ENCODE assay signal across 13 cellular contexts in the genomic region with DNA sequence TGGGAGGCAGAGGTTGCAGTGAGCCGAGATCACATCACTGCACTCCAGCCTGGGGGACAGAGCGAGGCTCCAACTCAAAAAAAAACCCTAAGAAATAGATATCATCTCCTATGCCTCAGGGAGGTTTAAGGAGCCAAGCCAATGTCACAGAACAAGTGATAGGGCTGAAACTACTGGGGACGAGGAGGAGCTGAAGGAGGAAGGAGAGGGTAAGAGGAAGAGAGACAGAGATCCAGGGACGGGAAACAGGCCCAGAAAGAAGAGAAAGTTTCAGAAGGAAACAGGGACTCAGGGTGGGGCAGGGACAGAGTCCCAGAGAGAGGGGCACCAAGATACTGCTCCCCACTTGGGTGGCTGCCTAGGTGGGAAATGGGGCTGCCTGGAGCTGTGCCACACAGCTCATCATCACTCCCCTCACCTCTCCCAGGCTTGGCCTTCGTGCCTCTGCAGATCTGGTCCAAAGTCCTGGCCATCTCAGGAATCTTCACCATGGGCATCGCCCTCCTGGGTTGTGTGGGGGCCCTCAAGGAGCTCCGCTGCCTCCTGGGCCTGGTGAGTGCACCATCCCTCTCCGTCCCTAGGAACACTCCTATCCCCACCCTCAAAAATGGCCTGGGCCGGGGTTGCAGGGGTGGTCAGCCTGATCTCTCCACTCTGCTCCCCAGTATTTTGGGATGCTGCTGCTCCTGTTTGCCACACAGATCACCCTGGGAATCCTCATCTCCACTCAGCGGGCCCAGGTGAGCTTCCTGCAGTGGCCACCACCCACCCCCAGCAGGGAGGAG. TPM values are rescaled to one million over a fixed set of nuclear protein-coding genes. Genes with fewer than 3 reads are reported as not detected.
A peak's percentile ranks its signal among the peaks of the same experiment; 100 is the strongest.
DNase-seq lines count a peak whose midpoint lies in the region; ATAC-seq, FAIRE-seq and TF ChIP-seq lines count a peak whose summit lies in the region.
"Had no signal": no experiment of that assay in that cellular context is flagged by ENCODE, and none has a peak within 500 bp of the region (broad histone marks: within the 10 kb centered on the region; RNA-seq: fewer than 3 reads in every experiment).

No MANE protein-coding gene starts in this region.

- no peaks in the 10 kb centered on the region for H3K27me3 Mint-ChIP-seq in CD4-positive, alpha-beta T cell
- H3K27me3 Mint-ChIP-seq in naive thymus-derived CD4-positive, alpha-beta T cell: no peaks in the 10 kb centered on the region

- CTCF ChIA-PET in CD4-positive, alpha-beta T cell (lab: Charles Lee): interaction anchor here (1.9 kb wide), 1 partner anchor 9 kb away, joined by 8 read pairs; no protein-coding TSS in a partner anchor
- CTCF ChIA-PET in naive thymus-derived CD4-positive, alpha-beta T cell (lab: Charles Lee): interaction anchor here (0.6 kb wide), 1 partner anchor 350 kb away, joined by 3 read pairs; no protein-coding TSS in a partner anchor

- no peaks in the 10 kb centered on the region for H3K9me3 Mint-ChIP-seq in CD4-positive, alpha-beta T cell
- no peaks in the 10 kb centered on the region for H3K9me3 Mint-ChIP-seq in activated naive CD4-positive, alpha-beta T cell treated with anti-CD3 and anti-CD28 coated beads, Interleukin-2, amount 50 U/mL, for 72 hours
- no peaks in the 10 kb centered on the region for H3K9me3 Mint-ChIP-seq in naive thymus-derived CD4-positive, alpha-beta T cell

- no peaks in the 10 kb centered on the region for H3K9me3 ChIP-seq in CD4-positive, alpha-beta T cell (ENCODE audit: control insufficient read depth, low read length)
- H3K9me3 ChIP-seq in naive thymus-derived CD4-positive, alpha-beta T cell (ENCODE audit: control insufficient read depth in 2 of 3, low read length in 3 of 3): no peaks in the 10 kb centered on the region
- no peaks in the 10 kb centered on the region for H3K9me3 ChIP-seq in sigmoid colon
- H3K9me3 ChIP-seq: Caco-2, suprapubic skin had no signal

- peak overlapping the region; percentile 18 for H3K4me3 ChIP-seq in naive thymus-derived CD4-positive, alpha-beta T cell (ENCODE audit: low read length)
- no peak overlapping the region for H3K4me3 ChIP-seq in sigmoid colon

- H3K4me1 ChIP-seq in naive thymus-derived CD4-positive, alpha-beta T cell (ENCODE audit: control insufficient read depth in 2 of 2, insufficient read depth in 2 of 2, low read length in 2 of 2): peaks cover 44 to 54% of the 10 kb centered on the region in 2 donors
- H3K4me1 ChIP-seq in sigmoid colon: peaks cover 0 to 26% (median 22%) of the 10 kb centered on the region in 4 donors

- no peak for TF ChIP-seq EP300 in sigmoid colon (IDR thresholded peaks at IDR 0.05)

- no peak for ATAC-seq in CD4-positive, alpha-beta T cell (ENCODE audit: poor library complexity)
- no peak for ATAC-seq in activated naive CD4-positive, alpha-beta T cell treated with anti-CD3 and anti-CD28 coated beads, Interleukin-2, amount 50 U/mL, for 72 hours
- ATAC-seq in naive thymus-derived CD4-positive, alpha-beta T cell: no peak
- no peak for ATAC-seq in HG03175 (IDR thresholded peaks at IDR 0.05; ENCODE audit: unreplicated experiment)
- ATAC-seq in HG03280 (IDR thresholded peaks at IDR 0.05; ENCODE audit: unreplicated experiment): no peak

- WGBS in sigmoid colon, 2 donors: 84 to 88% methylated on average over 10 of the region's 10 CpGs

- intact Hi-C loops in CD4-positive, alpha-beta T cell (cut with DNase I, micrococcal nuclease): no loop called here
- intact Hi-C loops in naive thymus-derived CD4-positive, alpha-beta T cell (cut with micrococcal nuclease): loop anchor here in 1 of 2 donors (10.0 kb wide), 1 partner anchor 528 kb away; a partner anchor contains a TSS
- intact Hi-C loops in sigmoid colon (cut with DNase I): no loop called here

- no peak for TF ChIP-seq CTCF in CD4-positive, alpha-beta T cell (IDR thresholded peaks at IDR 0.05)
- TF ChIP-seq CTCF in sigmoid colon (IDR thresholded peaks at IDR 0.05): no peak

- H3K36me3 ChIP-seq in naive thymus-derived CD4-positive, alpha-beta T cell (ENCODE audit: control insufficient read depth in 2 of 3, insufficient read depth in 3 of 3, low read length in 3 of 3): peaks cover 0 to 51% (median 0%) of the 10 kb centered on the region in 3 experiments
- H3K36me3 ChIP-seq in sigmoid colon: peaks cover 0 to 10% (median 5%) of the 10 kb centered on the region in 4 donors

- FAIRE-seq in GM19239 (lab: Jason Lieb, UNC): peak; percentile 21

- H3K27ac Mint-ChIP-seq in CD4-positive, alpha-beta T cell: peak overlapping the region; percentile 93
- peak overlapping the region; percentile 98 to 99 for H3K27ac Mint-ChIP-seq in activated naive CD4-positive, alpha-beta T cell treated with anti-CD3 and anti-CD28 coated beads, Interleukin-2, amount 50 U/mL, for 72 hours
- peak overlapping the region; percentile 83 to 100 (median 99) for H3K27ac Mint-ChIP-seq in naive thymus-derived CD4-positive, alpha-beta T cell

- peak overlapping the region; percentile 87 for H3K27ac ChIP-seq in CD4-positive, alpha-beta T cell (ENCODE audit: low read depth, low read length)
- peak overlapping the region; percentile 86 for H3K27ac ChIP-seq in naive thymus-derived CD4-positive, alpha-beta T cell (ENCODE audit: low read depth, low read length)
- no peak overlapping the region for H3K27ac ChIP-seq in sigmoid colon
- H3K27ac ChIP-seq: suprapubic skin had no signal

- no peaks in the 10 kb centered on the region for H3K27me3 ChIP-seq in CD4-positive, alpha-beta T cell (ENCODE audit: control insufficient read depth, insufficient read depth, low read length)
- no peaks in the 10 kb centered on the region for H3K27me3 ChIP-seq in naive thymus-derived CD4-positive, alpha-beta T cell (ENCODE audit: control insufficient read depth in 2 of 2, insufficient read depth in 2 of 2, low read length in 2 of 2)
- no peaks in the 10 kb centered on the region for H3K27me3 ChIP-seq in sigmoid colon
- H3K27me3 ChIP-seq: suprapubic skin had no signal

- peaks cover 79% of the 10 kb centered on the region for H3K4me1 Mint-ChIP-seq in CD4-positive, alpha-beta T cell (ENCODE audit: low read depth)
- H3K4me1 Mint-ChIP-seq in naive thymus-derived CD4-positive, alpha-beta T cell: peaks cover 48 to 81% (median 66%) of the 10 kb centered on the region in 7 donors

- peak overlapping the region; percentile 97 for H3K4me3 Mint-ChIP-seq in CD4-positive, alpha-beta T cell
- H3K4me3 Mint-ChIP-seq in naive thymus-derived CD4-positive, alpha-beta T cell: peak overlapping the region; percentile 92 to 100 (median 99)

- TF ChIP-seq POLR2A in sigmoid colon (IDR thresholded peaks at IDR 0.05): no peak

- peaks cover 67% of the 10 kb centered on the region for H3K36me3 Mint-ChIP-seq in CD4-positive, alpha-beta T cell (ENCODE audit: low read depth)
- H3K36me3 Mint-ChIP-seq in activated naive CD4-positive, alpha-beta T cell treated with anti-CD3 and anti-CD28 coated beads, Interleukin-2, amount 50 U/mL, for 72 hours: peaks cover 9 to 36% of the 10 kb centered on the region in 2 donors
- peaks cover 0 to 30% (median 22%) of the 10 kb centered on the region in 5 donors for H3K36me3 Mint-ChIP-seq in naive thymus-derived CD4-positive, alpha-beta T cell

- no peak for DNase-seq in CD4-positive, alpha-beta T cell
- no peak for DNase-seq in GM19239 (ENCODE audit: insufficient read length, low spot score)
- peak in 1 of 2 donors; percentile 41 for DNase-seq in activated naive CD4-positive, alpha-beta T cell treated with anti-CD3 and anti-CD28 coated beads, Interleukin-2, amount 50 U/mL, for 72 hours (ENCODE audit: low spot score in 2 of 2)
- DNase-seq in naive thymus-derived CD4-positive, alpha-beta T cell: peak in 1 of 9 donors; percentile 19
- no peak for DNase-seq in sigmoid colon
- DNase-seq in OCI-M2 (lab: John Stamatoyannopoulos, UW; ENCODE audit: unreplicated experiment): no peak
- DNase-seq: activated gamma-delta T cell treated with Interleukin-2 at 50 U/mL for 16 hours, NCI-H510A treated with DMSO at 0.1 percent for 48 hours had no signal

- POLR2A ChIA-PET in CD4-positive, alpha-beta T cell (lab: Charles Lee): no interaction called here
- POLR2A ChIA-PET in naive thymus-derived CD4-positive, alpha-beta T cell (lab: Charles Lee): interaction anchor here (1.1 kb wide), 1 partner anchor 8 kb away, joined by 3 read pairs; no protein-coding TSS in a partner anchor

RNA-seq across cellular contexts. Expression of a gene that starts 1.5 kb away (rescaled TPM):
- 100 to 1,000 TPM; 329 to 350 TPM for total RNA-seq in CD4-positive, alpha-beta T cell
- total RNA-seq in activated naive CD4-positive, alpha-beta T cell treated with anti-CD3 and anti-CD28 coated beads, Interleukin-2, amount 50 U/mL, for 72 hours: 100 to 1,000 TPM; 166 to 194 TPM
- 100 to 1,000 TPM; 269 to 416 (median 345) TPM for total RNA-seq in naive thymus-derived CD4-positive, alpha-beta T cell
- polyA plus RNA-seq in naive thymus-derived CD4-positive, alpha-beta T cell: 100 to 1,000 TPM; 192 to 226 TPM
- total RNA-seq in sigmoid colon: 10 to 100 TPM in 1 of 4 donors, 1 to 10 TPM in 3; 5.8 to 10.3 (median 9.2) TPM
- 100 to 1,000 TPM in 1 of 3 donors, 10 to 100 TPM in 1, 1 to 10 TPM in 1; 7.2 to 220 (median 14.3) TPM for polyA plus RNA-seq in sigmoid colon
- total RNA-seq: Caco-2 had no signal

RNA-seq across cellular contexts. Expression of a gene that starts 11.7 kb away (rescaled TPM):
- total RNA-seq in CD4-positive, alpha-beta T cell: 1 to 10 TPM; 1.5 to 2.4 TPM
- total RNA-seq in activated naive CD4-positive, alpha-beta T cell treated with anti-CD3 and anti-CD28 coated beads, Interleukin-2, amount 50 U/mL, for 72 hours: 1 to 10 TPM; 1.0 to 2.3 TPM
- 1 to 10 TPM; 3.6 to 6.1 (median 5.3) TPM for total RNA-seq in naive thymus-derived CD4-positive, alpha-beta T cell
- polyA plus RNA-seq in naive thymus-derived CD4-positive, alpha-beta T cell: 1 to 10 TPM; 1.6 to 3.3 TPM
- total RNA-seq in sigmoid colon: 1 to 10 TPM; 1.1 to 3.6 (median 2.2) TPM
- polyA plus RNA-seq in sigmoid colon: under 1 TPM in 2 of 3 donors, not detected in 1; under 0.01 to 0.85 TPM

RNA-seq across cellular contexts. Expression of a gene that starts 25.5 kb away (rescaled TPM):
- not detected for total RNA-seq in CD4-positive, alpha-beta T cell
- under 1 TPM in 1 of 2 donors, not detected in 1; 0.32 TPM for total RNA-seq in activated naive CD4-positive, alpha-beta T cell treated with anti-CD3 and anti-CD28 coated beads, Interleukin-2, amount 50 U/mL, for 72 hours
- under 1 TPM in 1 of 5 experiments, not detected in 4; 0.29 TPM for total RNA-seq in naive thymus-derived CD4-positive, alpha-beta T cell
- not detected for polyA plus RNA-seq in naive thymus-derived CD4-positive, alpha-beta T cell
- 10 to 100 TPM; 60.6 to 74.9 (median 61.3) TPM for total RNA-seq in sigmoid colon
- polyA plus RNA-seq in sigmoid colon: 10 to 100 TPM in 2 of 3 donors, 1 to 10 TPM in 1; 5.8 to 17.9 (median 10.2) TPM

RNA-seq across cellular contexts. Expression of a gene that starts 27.0 kb away (rescaled TPM):
- total RNA-seq in CD4-positive, alpha-beta T cell: not detected
- total RNA-seq in activated naive CD4-positive, alpha-beta T cell treated with anti-CD3 and anti-CD28 coated beads, Interleukin-2, amount 50 U/mL, for 72 hours: not detected
- not detected for total RNA-seq in naive thymus-derived CD4-positive, alpha-beta T cell
- not detected for polyA plus RNA-seq in naive thymus-derived CD4-positive, alpha-beta T cell
- 1 to 10 TPM in 2 of 4 donors, not detected in 2; 1.8 to 2.0 TPM for total RNA-seq in sigmoid colon
- polyA plus RNA-seq in sigmoid colon: 1 to 10 TPM in 1 of 3 donors, under 1 TPM in 1, not detected in 1; 0.17 to 3.6 TPM
- total RNA-seq: Caco-2, mucosa of gallbladder, suprapubic skin had no signal

RNA-seq across cellular contexts. Expression of a gene that starts 51.4 kb away (rescaled TPM):
- total RNA-seq in CD4-positive, alpha-beta T cell: not detected
- total RNA-seq in activated naive CD4-positive, alpha-beta T cell treated with anti-CD3 and anti-CD28 coated beads, Interleukin-2, amount 50 U/mL, for 72 hours: 1 to 10 TPM in 1 of 2 donors, under 1 TPM in 1; 0.95 to 1.7 TPM
- under 1 TPM in 3 of 5 experiments, not detected in 2; 0.27 to 0.97 (median 0.42) TPM for total RNA-seq in naive thymus-derived CD4-positive, alpha-beta T cell
- polyA plus RNA-seq in naive thymus-derived CD4-positive, alpha-beta T cell: not detected
- total RNA-seq in sigmoid colon: not detected
- polyA plus RNA-seq in sigmoid colon: under 1 TPM in 1 of 3 donors, not detected in 2; 0.04 TPM
- total RNA-seq: mucosa of gallbladder, suprapubic skin had no signal

Comparison
In these comparisons a context has a peak if more than half of its experiments do, and no peak if none do; other contexts are left out.
1. H3K27ac ChIP-seq: peak in CD4-positive, alpha-beta T cell (single experiment) and naive thymus-derived CD4-positive, alpha-beta T cell (single experiment); none in sigmoid colon (0 of 4).
2. RNA of a gene that starts 1.5 kb away (total RNA-seq): 329 to 350 TPM in CD4-positive, alpha-beta T cell, 269 to 416 TPM in naive thymus-derived CD4-positive, alpha-beta T cell and 166 to 194 TPM in activated naive CD4-positive, alpha-beta T cell treated with anti-CD3 and anti-CD28 coated beads, Interleukin-2, amount 50 U/mL, for 72 hours; 5.8 to 10.3 TPM in sigmoid colon; every median in the first group is over 10 times any median in the second.
3. RNA of a gene that starts 25.5 kb away (total RNA-seq): 60.6 to 74.9 TPM in sigmoid colon; 0.32 TPM in activated naive CD4-positive, alpha-beta T cell treated with anti-CD3 and anti-CD28 coated beads, Interleukin-2, amount 50 U/mL, for 72 hours, not detected in CD4-positive, alpha-beta T cell and 0.29 TPM in naive thymus-derived CD4-positive, alpha-beta T cell; every median in the first group is over 10 times any median in the second.
4. Peak in every context shown above with its lines, with median percentiles within 50 percentile points of each other: H3K27ac Mint-ChIP-seq.